ENCODE assay signal across 8 cellular contexts in genomic region chr1:41239988-41240610, GRCh38. TPM values are rescaled to one million over a fixed set of nuclear protein-coding genes. Genes with fewer than 3 reads are reported as not detected.
DNase-seq lines count a peak whose midpoint lies in the region; ATAC-seq and TF ChIP-seq lines count a peak whose summit lies in the region.

No MANE protein-coding gene starts in this region.

- DNase-seq in NCI-H2171 treated with DMSO at 0.1 percent for 48 hours (lab: John Stamatoyannopoulos, UW) (peak; percentile 32), NCI-H2171 (lab: John Stamatoyannopoulos, UW) (no peak), left colon (no peak), NCI-H774 (lab: John Stamatoyannopoulos, UW) (no peak)
- DNase-seq in activated CD8-positive, alpha-beta T cell treated with anti-CD3 and anti-CD28 coated beads, Interleukin-2, amount 10 ng/mL, durations not matched to agents 7 days and 5 days = peak; percentile 35
- DNase-seq in NK-92 treated with Interleukin-12 subunit alpha and Interleukin-12 subunit beta, amount 100 ng/mL, for 24 hours (lab: John Stamatoyannopoulos, UW) = no peak

- peak; percentile 17 for ATAC-seq in activated CD8-positive, alpha-beta T cell treated with anti-CD3 and anti-CD28 coated beads, Interleukin-2, amount 10 ng/mL, durations not matched to agents 7 days and 5 days
- ATAC-seq in left colon (peak; percentile 3), GM18519 (IDR thresholded peaks at IDR 0.05; ENCODE audit: low FRiP score, unreplicated experiment) (no peak)

- TF ChIP-seq CTCF in Loucy (conservative IDR thresholded peaks at IDR 0.05; ENCODE audit: low read length) = peak; percentile 62

- H3K9me2 ChIP-seq in Loucy (replicated peaks; ENCODE audit: low read depth, low read length) = no peaks in the 10 kb centered on the region

- H3K4me1 ChIP-seq in Loucy (ENCODE audit: insufficient read depth, low read length, poor library complexity, severe bottlenecking) = peaks cover 71% of the 10 kb centered on the region

- H3K27me3 Mint-ChIP-seq in activated CD8-positive, alpha-beta T cell treated with anti-CD3 and anti-CD28 coated beads, Interleukin-2, amount 10 ng/mL, durations not matched to agents 7 days and 5 days (ENCODE audit: low read depth) = peaks cover 2% of the 10 kb centered on the region

- peaks cover 8% of the 10 kb centered on the region for H3F3A ChIP-seq in Loucy (ENCODE audit: low read depth)

- H3K9me3 Mint-ChIP-seq in activated CD8-positive, alpha-beta T cell treated with anti-CD3 and anti-CD28 coated beads, Interleukin-2, amount 10 ng/mL, durations not matched to agents 7 days and 5 days (ENCODE audit: insufficient read depth) = no peaks in the 10 kb centered on the region

- peak overlapping the region; percentile 74 for H3K9ac ChIP-seq in Loucy (ENCODE audit: low read depth, low read length, poor library complexity, severe bottlenecking)

- H3K4me1 Mint-ChIP-seq in activated CD8-positive, alpha-beta T cell treated with anti-CD3 and anti-CD28 coated beads, Interleukin-2, amount 10 ng/mL, durations not matched to agents 7 days and 5 days (ENCODE audit: low read depth) = peaks cover 30% of the 10 kb centered on the region

- CTCF ChIA-PET in activated CD8-positive, alpha-beta T cell treated with anti-CD3 and anti-CD28 coated beads, Interleukin-2, amount 10 ng/mL, durations not matched to agents 7 days and 5 days (lab: Charles Lee) = interaction anchor here (1.6 kb wide), 1 partner anchor 292 kb away, joined by 3 read pairs; no protein-coding TSS in a partner anchor

- intact Hi-C loops in left colon (cut with DNase I, micrococcal nuclease) = no loop called here

- H4K20me1 ChIP-seq in Loucy (ENCODE audit: insufficient read depth, low read length, poor library complexity, severe bottlenecking) = peaks cover 44% of the 10 kb centered on the region

- H3K9me3 ChIP-seq in Loucy (ENCODE audit: insufficient read depth, low read depth, low read length) = no peaks in the 10 kb centered on the region

- H3K4me2 ChIP-seq in Loucy (ENCODE audit: low read depth, low read length, poor library complexity, severe bottlenecking) = peak overlapping the region; percentile 94

- POLR2A ChIA-PET in activated CD8-positive, alpha-beta T cell treated with anti-CD3 and anti-CD28 coated beads, Interleukin-2, amount 10 ng/mL, durations not matched to agents 7 days and 5 days (lab: Charles Lee) = interaction anchor here (0.9 kb wide), 1 partner anchor 260 kb away, joined by 4 read pairs; the partner anchor contains the start of gene CTPS1

- peaks cover 80% of the 10 kb centered on the region for H3K79me2 ChIP-seq in Loucy (ENCODE audit: insufficient read depth, low read length)

- peak overlapping the region; percentile 80 for H3K4me3 ChIP-seq in Loucy (ENCODE audit: low read length, poor library complexity, severe bottlenecking)

- H3K36me3 Mint-ChIP-seq in activated CD8-positive, alpha-beta T cell treated with anti-CD3 and anti-CD28 coated beads, Interleukin-2, amount 10 ng/mL, durations not matched to agents 7 days and 5 days (ENCODE audit: low read depth) = no peaks in the 10 kb centered on the region

- H3K36me3 ChIP-seq in Loucy (ENCODE audit: insufficient read depth, low read length) = no peaks in the 10 kb centered on the region

- H3K4me3 Mint-ChIP-seq in activated CD8-positive, alpha-beta T cell treated with anti-CD3 and anti-CD28 coated beads, Interleukin-2, amount 10 ng/mL, durations not matched to agents 7 days and 5 days = peak overlapping the region; percentile 75

- H3K27me3 ChIP-seq in Loucy (ENCODE audit: insufficient read depth, low read length, poor library complexity, severe bottlenecking) = no peaks in the 10 kb centered on the region

- H2AFZ ChIP-seq in Loucy (ENCODE audit: low read length) = no peak overlapping the region

- no peak overlapping the region for H3K27ac Mint-ChIP-seq in activated CD8-positive, alpha-beta T cell treated with anti-CD3 and anti-CD28 coated beads, Interleukin-2, amount 10 ng/mL, durations not matched to agents 7 days and 5 days

RNA-seq across cellular contexts. Expression of gene SCMH1, which starts 2.0 kb away (rescaled TPM):
- total RNA-seq in activated CD8-positive, alpha-beta T cell treated with anti-CD3 and anti-CD28 coated beads, Interleukin-2, amount 10 ng/mL, durations not matched to agents 7 days and 5 days = 10 to 100 TPM; 25.1 to 30.3 TPM
- 10 to 100 TPM; 24.1 to 34.3 TPM for total RNA-seq in left colon

Comparison
In these comparisons a context has a peak if more than half of its experiments do, and no peak if none do; other contexts are left out.
1. DNase-seq: peak in NCI-H2171 treated with DMSO at 0.1 percent for 48 hours (single experiment) and activated CD8-positive, alpha-beta T cell treated with anti-CD3 and anti-CD28 coated beads, Interleukin-2, amount 10 ng/mL, durations not matched to agents 7 days and 5 days (single experiment); none in NCI-H2171 (single experiment), left colon (0 of 2), NCI-H774 (single experiment) and NK-92 treated with Interleukin-12 subunit alpha and Interleukin-12 subunit beta, amount 100 ng/mL, for 24 hours (single experiment).